29 cellular contexts compared by ENCODE assay signal in genomic region chr5:145557345-145557744, GRCh38.
"Had no signal": no experiment of that assay in that cellular context is flagged by ENCODE, and none has a peak within 500 bp of the region (broad histone marks: within the 10 kb centered on the region; RNA-seq: fewer than 3 reads in every experiment).

No MANE protein-coding gene starts in this region.

- DNase-seq: activated CD4-positive, alpha-beta T cell treated with anti-CD3 and anti-CD28 coated beads, Interleukin-2, amount 10 ng/mL, durations not matched to agents 24 days and 14 days; activated CD4-positive, alpha-beta T cell treated with anti-CD3 and anti-CD28 coated beads, Interleukin-2, amount 50 U/mL, for 4 hours; activated CD8-positive, alpha-beta T cell treated with anti-CD3 and anti-CD28 coated beads for 36 hours; activated effector memory CD4-positive, alpha-beta T cell treated with anti-CD3 and anti-CD28 coated beads, Interleukin-2, amount 50 U/mL, for 16 hours; activated naive CD4-positive, alpha-beta T cell; activated naive CD4-positive, alpha-beta T cell treated with anti-CD3 and anti-CD28 coated beads, Interleukin-2, amount 50 U/mL, for 16 hours; activated naive CD8-positive, alpha-beta T cell treated with anti-CD3 and anti-CD28 coated beads for 36 hours; activated T-cell treated with anti-CD3 and anti-CD28 coated beads, Interleukin-2, amount 50 U/mL, for 1 hour; activated T-cell treated with anti-CD3 and anti-CD28 coated beads, Interleukin-2, amount 50 U/mL, for 72 hours; amniotic stem cell; aorta; brain microvascular endothelial cell; central memory CD4-positive, alpha-beta T cell; NCI-H1048; NCI-H1105 treated with DMSO at 0.1 percent for 48 hours; NCI-H1436; NCI-H1694 treated with DMSO at 0.1 percent for 48 hours; NCI-H2029; NCI-H510A; NCI-H526; NCI-H748 treated with DMSO at 0.1 percent for 48 hours; NK-92 treated with Interleukin-12 subunit alpha and Interleukin-12 subunit beta, amount 100 ng/mL, for 24 hours; PC-9; SIG-M5 had no signal

- H3K4me2 ChIP-seq: PC-9 had no signal

- H3K36me3 ChIP-seq: brain microvascular endothelial cell had no signal

- ATAC-seq: activated CD4-positive, CD25-positive, alpha-beta regulatory T cell treated with anti-CD3 and anti-CD28 coated beads, Interleukin-2, amount 50 U/mL, for 24 hours; activated CD8-positive, alpha-beta T cell treated with anti-CD3 and anti-CD28 coated beads for 36 hours; activated T-cell treated with anti-CD3 and anti-CD28 coated beads, Interleukin-2, amount 50 U/mL, for 72 hours; activated T-helper 17 cell treated with anti-CD3 and anti-CD28 coated beads, Interleukin-2, amount 50 U/mL, for 72 hours; Right ventricle myocardium inferior; WTC11 had no signal

- H2AFZ ChIP-seq: PC-9 had no signal

- H3K4me3 ChIP-seq: PC-9 had no signal

- H3K27ac ChIP-seq: brain microvascular endothelial cell, PC-9, RWPE1 had no signal

- H3K27me3 ChIP-seq: brain microvascular endothelial cell had no signal
